9 cellular contexts compared by ENCODE assay signal in the genomic region with DNA sequence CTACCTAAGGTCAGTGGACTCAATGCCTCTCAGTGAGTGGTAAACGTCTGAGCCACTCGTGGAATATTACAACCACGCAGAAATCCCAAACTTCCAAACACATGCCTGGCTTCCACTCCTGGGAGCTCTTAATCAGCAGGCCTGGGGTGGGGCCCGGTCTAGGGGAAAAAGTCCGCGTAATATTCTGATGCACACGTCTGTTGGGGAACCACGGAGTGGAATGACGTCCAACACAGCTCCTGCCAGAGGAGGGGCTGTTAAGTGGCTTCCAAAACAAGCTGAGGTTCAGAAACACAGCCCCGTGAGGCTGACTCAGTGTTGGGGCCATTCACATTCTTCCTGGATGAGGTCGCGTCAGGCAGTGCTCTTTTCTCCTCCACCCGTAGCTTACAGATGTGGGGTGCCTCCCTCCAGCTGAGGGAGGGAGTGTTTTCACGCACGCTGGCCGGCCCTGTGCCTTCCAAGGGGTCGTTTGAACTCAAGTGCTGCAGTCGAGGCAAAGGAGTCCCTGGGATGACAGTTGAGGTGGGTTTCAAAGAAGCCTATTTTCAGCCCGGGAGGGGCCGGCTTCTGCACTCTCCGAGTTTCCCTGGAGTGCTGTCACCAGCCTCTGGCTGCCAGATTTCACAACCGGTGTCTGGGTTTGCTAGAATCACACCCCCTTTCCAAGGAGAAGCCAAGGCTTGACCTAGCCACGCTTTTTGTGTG.
DNase-seq lines count a peak whose midpoint lies in the region; ATAC-seq, FAIRE-seq and TF ChIP-seq lines count a peak whose summit lies in the region.
"Had no signal": no experiment of that assay in that cellular context is flagged by ENCODE, and none has a peak within 500 bp of the region (broad histone marks: within the 10 kb centered on the region; RNA-seq: fewer than 3 reads in every experiment).

No MANE protein-coding gene starts in this region.

- ATAC-seq in HG03280 (IDR thresholded peaks at IDR 0.05; ENCODE audit: unreplicated experiment), result no peak

- H3K4me3 ChIP-seq in liver (ENCODE audit: low read depth in 1 of 3, low read length in 3 of 3) (no peak overlapping the region), thyroid gland (replicated peaks in 1 of 3) (no peak overlapping the region)

- intact Hi-C loops in thyroid gland (cut with DNase I), result no loop called here

- H3K4me1 ChIP-seq in liver (ENCODE audit: control insufficient read depth in 4 of 4, insufficient read depth in 4 of 4, low read length in 3 of 4), result no peaks in the 10 kb centered on the region
- peaks cover 7 to 10% of the 10 kb centered on the region in 2 donors for H3K4me1 ChIP-seq in thyroid gland

- FAIRE-seq in HTR-8/SVneo (lab: Jason Lieb, UNC), result peak; percentile 88

- DNase-seq in HTR-8/SVneo (ENCODE audit: insufficient read length, low spot score) (peak; percentile 86), dedifferentiated amniotic fluid mesenchymal stem cell (ENCODE audit: extremely low spot score) (peak; percentile 99), thyroid gland (peak; percentile 59 to 64), cerebellum (ENCODE audit: low spot score) (no peak), NCI-H526 (lab: John Stamatoyannopoulos, UW) (no peak), cerebellar nuclear complex (lab: John Stamatoyannopoulos, UW) (no peak)
- DNase-seq: stimulated activated CD4-positive, alpha-beta T cell treated with anti-CD3 and anti-CD28 coated beads, Interleukin-1b, Interleukin-23, amount 100 ng/mL, for 48 hours had no signal

- peaks cover 6 to 28% (median 15%) of the 10 kb centered on the region in 4 donors for H3K9me3 ChIP-seq in liver (ENCODE audit: control insufficient read depth in 4 of 4, low read length in 3 of 4)
- H3K9me3 ChIP-seq in thyroid gland, result no peaks in the 10 kb centered on the region

- H3K27me3 ChIP-seq in liver (ENCODE audit: control insufficient read depth in 4 of 4, insufficient read depth in 4 of 4, low read length in 3 of 4) (no peaks in the 10 kb centered on the region), thyroid gland (no peaks in the 10 kb centered on the region)

- H3K36me3 ChIP-seq in liver (ENCODE audit: control insufficient read depth in 4 of 4, insufficient read depth in 3 of 4, low read depth in 1 of 4, low read length in 3 of 4) (no peaks in the 10 kb centered on the region), thyroid gland (no peaks in the 10 kb centered on the region)

- no peak overlapping the region for H3K9ac ChIP-seq in liver (ENCODE audit: low read depth in 1 of 2, low read length in 2 of 2)

- WGBS in liver, result 69% methylated on average over 23 of the region's 23 CpGs
- 35 to 45% methylated on average over 19 to 20 of the region's 23 CpGs for whole genome bisulfite sequencing in thyroid gland, 2 donors

- no peak for TF ChIP-seq RAD21 in liver (IDR thresholded peaks at IDR 0.05)

- no peak for TF ChIP-seq CTCF in liver (IDR thresholded peaks at IDR 0.05; ENCODE audit: low read depth, low read length, missing input control)
- TF ChIP-seq CTCF in thyroid gland (IDR thresholded peaks at IDR 0.05), result no peak

- no peak overlapping the region for H3K27ac ChIP-seq in liver (ENCODE audit: low read depth in 1 of 2, low read length in 2 of 2)
- peak overlapping the region; percentile 21 to 67 (median 65) for H3K27ac ChIP-seq in thyroid gland

- no peak for TF ChIP-seq POLR2A in thyroid gland (IDR thresholded peaks at IDR 0.05)

TF ChIP-seq in liver, 16 proteins besides CTCF, POLR2A, EP300 and RAD21:
- TF ChIP-seq JUND (IDR thresholded peaks at IDR 0.05) (no peak), HNF4A (conservative IDR thresholded peaks at IDR 0.05) (no peak), FOXA1 (IDR thresholded peaks at IDR 0.05) (no peak), HNF4G (IDR thresholded peaks at IDR 0.05) (no peak), RXRA (IDR thresholded peaks at IDR 0.05) (peak in 1 of 2 donors; percentile 40), YY1 (IDR thresholded peaks at IDR 0.05) (no peak), FOXA2 (IDR thresholded peaks at IDR 0.05) (no peak), TAF1 (conservative IDR thresholded peaks at IDR 0.05) (no peak), ZBTB33 (IDR thresholded peaks at IDR 0.05) (no peak), NR2F2 (IDR thresholded peaks at IDR 0.05) (no peak), ATF3 (IDR thresholded peaks at IDR 0.05) (no peak), SP1 (IDR thresholded peaks at IDR 0.05) (peak; percentile 9), MAX (IDR thresholded peaks at IDR 0.05) (no peak), GABPA (IDR thresholded peaks at IDR 0.05 in 1 of 2, conservative IDR thresholded peaks at IDR 0.05 in 1 of 2) (no peak)

Comparison
In these comparisons a context has a peak if more than half of its experiments do, and no peak if none do; other contexts are left out.
1. DNase-seq: peak in HTR-8/SVneo (single experiment), dedifferentiated amniotic fluid mesenchymal stem cell (single experiment) and thyroid gland (2 of 2); none in cerebellum (single experiment), NCI-H526 (0 of 2) and cerebellar nuclear complex (0 of 2).
2. H3K27ac ChIP-seq: peak in thyroid gland (3 of 3); none in liver (0 of 2).